Comparison of ENCODE assay signal across 29 cellular contexts in genomic region chr5:10120934-10121333, GRCh38.
"Had no signal": no experiment of that assay in that cellular context is flagged by ENCODE, and none has a peak within 500 bp of the region (broad histone marks: within the 10 kb centered on the region; RNA-seq: fewer than 3 reads in every experiment).

No MANE protein-coding gene starts in this region.

- H3K36me3 Mint-ChIP-seq: immature natural killer cell; naive thymus-derived CD8-positive, alpha-beta T cell; stimulated activated memory B cell treated with anti-CD40 and anti-IgM and Interleukin-4, amounts not matched to agents 10 μg/mL and 1 μg/mL and 100 μg/mL, for 72 hours; type B pancreatic cell had no signal

- H3K9me3 Mint-ChIP-seq: neural crest cell; stimulated activated naive CD8-positive, alpha-beta T cell treated with anti-CD3 and anti-CD28 coated beads, Interleukin-15, amount 100 ng/mL, for 72 hours had no signal

- H3K27ac Mint-ChIP-seq: immature natural killer cell; nephron; progenitor cell of endocrine pancreas; stimulated activated memory B cell treated with anti-CD40 and anti-IgM and Interleukin-4, amounts not matched to agents 10 μg/mL and 1 μg/mL and 100 μg/mL, for 72 hours; stimulated activated naive CD8-positive, alpha-beta T cell treated with anti-CD3 and anti-CD28 coated beads, Interleukin-15, amount 100 ng/mL, for 72 hours; type B pancreatic cell had no signal

- ATAC-seq: left colon; left lung; lower lobe of right lung; naive thymus-derived CD8-positive, alpha-beta T cell; stimulated activated memory B cell treated with anti-CD40 and anti-IgM and Interleukin-4, amounts not matched to agents 10 μg/mL and 1 μg/mL and 100 μg/mL, for 72 hours; stimulated activated naive CD8-positive, alpha-beta T cell treated with anti-CD3 and anti-CD28 coated beads, Interleukin-15, amount 100 ng/mL, for 72 hours had no signal

- H3K36me3 ChIP-seq: left lung, lower lobe of right lung, neutrophil, ovary, right atrium auricular region, right lobe of liver, tibial nerve, uterus had no signal

- H3K27me3 Mint-ChIP-seq: stimulated activated memory B cell treated with anti-CD40 and anti-IgM and Interleukin-4, amounts not matched to agents 10 μg/mL and 1 μg/mL and 100 μg/mL, for 72 hours; stimulated activated naive CD8-positive, alpha-beta T cell treated with anti-CD3 and anti-CD28 coated beads, Interleukin-15, amount 100 ng/mL, for 72 hours; type B pancreatic cell had no signal

- H3K4me3 Mint-ChIP-seq: immature natural killer cell; naive thymus-derived CD8-positive, alpha-beta T cell; nephron; neural crest cell; stimulated activated memory B cell treated with anti-CD40 and anti-IgM and Interleukin-4, amounts not matched to agents 10 μg/mL and 1 μg/mL and 100 μg/mL, for 72 hours; stimulated activated naive CD8-positive, alpha-beta T cell treated with anti-CD3 and anti-CD28 coated beads, Interleukin-15, amount 100 ng/mL, for 72 hours; type B pancreatic cell had no signal

- H3K27me3 ChIP-seq: left lung, neutrophil, ovary, right atrium auricular region, right lobe of liver, tibial nerve, uterus had no signal

- H3K4me2 ChIP-seq: smooth muscle cell had no signal

- H3K4me1 Mint-ChIP-seq: immature natural killer cell; naive thymus-derived CD8-positive, alpha-beta T cell; neural crest cell; stimulated activated memory B cell treated with anti-CD40 and anti-IgM and Interleukin-4, amounts not matched to agents 10 μg/mL and 1 μg/mL and 100 μg/mL, for 72 hours; stimulated activated naive CD8-positive, alpha-beta T cell treated with anti-CD3 and anti-CD28 coated beads, Interleukin-15, amount 100 ng/mL, for 72 hours had no signal

- H3K9me3 ChIP-seq: left lung, lower lobe of right lung, neutrophil, ovary, right atrium auricular region, right lobe of liver, uterus had no signal

- H3K4me3 ChIP-seq: left lung, lower lobe of right lung, ovary, right atrium auricular region, right lobe of liver, smooth muscle cell, tibial nerve, uterus had no signal

- H3K27ac ChIP-seq: left lung, lower lobe of right lung, neutrophil, ovary, right atrium auricular region, right lobe of liver, tibial nerve, uterus had no signal

- DNase-seq: hypothalamus; immature natural killer cell; kidney; left colon; left lung; lower lobe of right lung; mammary epithelial cell; mesenchymal stem cell; naive thymus-derived CD8-positive, alpha-beta T cell; occipital lobe; ovary; right lobe of liver; stimulated activated CD4-positive, alpha-beta T cell treated with anti-CD3 and anti-CD28 coated beads, Interleukin-1b, Interleukin-23, amount 100 ng/mL, for 48 hours; stimulated activated CD4-positive, alpha-beta T cell treated with anti-CD3 and anti-CD28 coated beads, Interleukin-2, amount 100 ng/mL, for 48 hours; stimulated activated CD4-positive, alpha-beta T cell treated with anti-CD3 and anti-CD28 coated beads, Interleukin-4, amount 100 ng/mL, for 4 hours; stimulated activated CD8-positive, alpha-beta memory T cell treated with anti-CD3 and anti-CD28 coated beads, Interleukin-4, amount 100 ng/mL, for 48 hours; stimulated activated naive CD4-positive, alpha-beta T cell treated with Interleukin-2 at 50 U/mL for 16 hours; stimulated activated naive CD8-positive, alpha-beta T cell treated with anti-CD3 and anti-CD28 coated beads, Interleukin-15, amount 100 ng/mL, for 72 hours; substantia nigra; uterus had no signal

- H3K4me1 ChIP-seq: left lung, lower lobe of right lung, right atrium auricular region, right lobe of liver, tibial nerve, uterus had no signal
